In genomic region chr10:74888947-74889661, GRCh38 we compare ENCODE assay signal across 10 cellular contexts.
DNase-seq lines count a peak whose midpoint lies in the region; ATAC-seq and TF ChIP-seq lines count a peak whose summit lies in the region.
"Had no signal": no experiment of that assay in that cellular context is flagged by ENCODE, and none has a peak within 500 bp of the region (broad histone marks: within the 10 kb centered on the region; RNA-seq: fewer than 3 reads in every experiment).

No MANE protein-coding gene starts in this region.

- TF ChIP-seq POLR2A in heart left ventricle (IDR thresholded peaks at IDR 0.05), result no peak
- no peak for TF ChIP-seq POLR2A in thyroid gland (IDR thresholded peaks at IDR 0.05)

- H3K9me3 ChIP-seq in heart left ventricle (no peaks in the 10 kb centered on the region), right atrium auricular region (no peaks in the 10 kb centered on the region), Panc1 (ENCODE audit: control insufficient read depth, insufficient read depth, low read depth, low read length) (no peaks in the 10 kb centered on the region), right cardiac atrium (ENCODE audit: control insufficient read depth, low read length) (no peaks in the 10 kb centered on the region), thyroid gland (no peaks in the 10 kb centered on the region)
- H3K9me3 ChIP-seq: gastroesophageal sphincter had no signal

- H3K27me3 ChIP-seq in heart left ventricle (no peaks in the 10 kb centered on the region), right atrium auricular region (no peaks in the 10 kb centered on the region), Panc1 (ENCODE audit: control insufficient read depth, insufficient read depth, low read length) (no peaks in the 10 kb centered on the region), right cardiac atrium (ENCODE audit: control insufficient read depth, insufficient read depth) (no peaks in the 10 kb centered on the region), thyroid gland (no peaks in the 10 kb centered on the region)
- H3K27me3 ChIP-seq: gastroesophageal sphincter had no signal

- POLR2A ChIA-PET in Panc1 (lab: Charles Lee), result no interaction called here
- POLR2A ChIA-PET in activated CD4-positive, alpha-beta T cell treated with anti-CD3 and anti-CD28 coated beads for 36 hours (lab: Charles Lee), result interaction anchor here (0.6 kb wide), 1 partner anchor 157 kb away, joined by 3 read pairs; no protein-coding TSS in a partner anchor

- no peak for DNase-seq in heart left ventricle
- DNase-seq in right atrium auricular region (ENCODE audit: low spot score), result no peak
- DNase-seq in Panc1 (ENCODE audit: low read depth, low spot score), result peak; percentile 33
- no peak for DNase-seq in right cardiac atrium
- DNase-seq in thyroid gland, result peak; percentile 76 to 80
- no peak for DNase-seq in activated CD4-positive, alpha-beta T cell treated with anti-CD3 and anti-CD28 coated beads for 36 hours
- DNase-seq in NCI-H2107 treated with DMSO at 0.1 percent for 48 hours (lab: John Stamatoyannopoulos, UW; ENCODE audit: unreplicated experiment), result no peak
- DNase-seq: NCI-H774 had no signal

- no peak overlapping the region for H3K27ac Mint-ChIP-seq in activated CD4-positive, alpha-beta T cell treated with anti-CD3 and anti-CD28 coated beads for 36 hours

- H3K36me3 Mint-ChIP-seq in activated CD4-positive, alpha-beta T cell treated with anti-CD3 and anti-CD28 coated beads for 36 hours (ENCODE audit: low read depth), result no peaks in the 10 kb centered on the region

- in situ Hi-C loops in Panc1 (cut with HindIII; ENCODE audit: low pct_unique_long_range_greater_than_20kb, low sequenced_read_pairs), result no loop called here

- peaks cover 0 to 52% (median 16%) of the 10 kb centered on the region in 12 donors for H3K4me1 ChIP-seq in heart left ventricle
- H3K4me1 ChIP-seq in right atrium auricular region, result peaks cover 0 to 21% of the 10 kb centered on the region in 2 donors
- no peaks in the 10 kb centered on the region for H3K4me1 ChIP-seq in Panc1 (ENCODE audit: control insufficient read depth, insufficient read depth, low read length)
- H3K4me1 ChIP-seq in right cardiac atrium (ENCODE audit: control insufficient read depth, insufficient read depth, low read length), result no peaks in the 10 kb centered on the region
- H3K4me1 ChIP-seq in thyroid gland, result peaks cover 38 to 44% of the 10 kb centered on the region in 2 donors

- BruUV-seq in Panc1 (replicated peaks; lab: Mats Ljungman, UMichigan), result no TSS peak

- 85 to 89% (median 87%) methylated on average over 6 of the region's 6 CpGs for WGBS in heart left ventricle, 4 donors
- WGBS in right cardiac atrium, result 81% methylated on average over 6 of the region's 6 CpGs
- WGBS in thyroid gland, 2 donors, result 65% methylated on average over 6 of the region's 6 CpGs

- H3K4me3 ChIP-seq in heart left ventricle, result no peak overlapping the region
- H3K4me3 ChIP-seq in right atrium auricular region, result no peak overlapping the region
- no peak overlapping the region for H3K4me3 ChIP-seq in Panc1 (ENCODE audit: low read depth in 2 of 2, low read length in 2 of 2)
- H3K4me3 ChIP-seq in right cardiac atrium (ENCODE audit: low read length), result no peak overlapping the region
- no peak overlapping the region for H3K4me3 ChIP-seq in thyroid gland (replicated peaks in 1 of 3)
- H3K4me3 ChIP-seq: gastroesophageal sphincter had no signal

- H3K27ac ChIP-seq in heart left ventricle (peak overlapping the region in 1 of 12 donors; percentile 30), right atrium auricular region (no peak overlapping the region), Panc1 (ENCODE audit: low read length) (no peak overlapping the region), right cardiac atrium (ENCODE audit: low read length) (peak overlapping the region; percentile 17), thyroid gland (peak overlapping the region; percentile 46 to 62 (median 55))
- H3K27ac ChIP-seq: gastroesophageal sphincter had no signal

- CTCF ChIA-PET in Panc1 (lab: Charles Lee), result no interaction called here
- CTCF ChIA-PET in activated CD4-positive, alpha-beta T cell treated with anti-CD3 and anti-CD28 coated beads for 36 hours (lab: Charles Lee), result interaction anchor here (0.5 to 0.6 kb wide), 4 partner anchors 47 to 854 kb away, joined by 3 to 9 read pairs (median 3); no protein-coding TSS in a partner anchor

- ATAC-seq in heart left ventricle (peak; percentile 47 to 51 (median 50)), Panc1 (peak; percentile 78), right cardiac atrium (peak; percentile 22 to 30), HG03521 (IDR thresholded peaks at IDR 0.05; ENCODE audit: unreplicated experiment) (no peak)
- ATAC-seq in activated CD4-positive, alpha-beta T cell treated with anti-CD3 and anti-CD28 coated beads for 36 hours, result no peak
- ATAC-seq: gastroesophageal sphincter had no signal

- intact Hi-C loops in heart left ventricle (cut with DNase I) (no loop called here), Panc1 (cut with micrococcal nuclease; ENCODE audit: unreplicated experiment) (no loop called here), right cardiac atrium (cut with DNase I) (no loop called here), thyroid gland (cut with DNase I) (loop anchor here (10.0 kb wide), 1 partner anchor 206 kb away; a partner anchor contains a TSS)
- intact Hi-C loops in activated CD4-positive, alpha-beta T cell treated with anti-CD3 and anti-CD28 coated beads for 36 hours (cut with DNase I, micrococcal nuclease), result no loop called here

- H3K4me1 Mint-ChIP-seq in activated CD4-positive, alpha-beta T cell treated with anti-CD3 and anti-CD28 coated beads for 36 hours, result peaks cover 28% of the 10 kb centered on the region

- H3K9me3 Mint-ChIP-seq in activated CD4-positive, alpha-beta T cell treated with anti-CD3 and anti-CD28 coated beads for 36 hours (ENCODE audit: low read depth), result no peaks in the 10 kb centered on the region

- TF ChIP-seq CTCF in heart left ventricle (IDR thresholded peaks at IDR 0.05), result peak in 2 of 12 donors; percentile 5 to 26
- TF ChIP-seq CTCF in right atrium auricular region (IDR thresholded peaks at IDR 0.05), result no peak
- TF ChIP-seq CTCF in Panc1 (IDR thresholded peaks at IDR 0.05), result peak; percentile 51
- TF ChIP-seq CTCF in thyroid gland (IDR thresholded peaks at IDR 0.05), result peak in 4 of 6 experiments; percentile 38 to 58 (median 44)

- no peaks in the 10 kb centered on the region for H3K36me3 ChIP-seq in heart left ventricle
- H3K36me3 ChIP-seq in right atrium auricular region, result no peaks in the 10 kb centered on the region
- no peaks in the 10 kb centered on the region for H3K36me3 ChIP-seq in Panc1 (ENCODE audit: control insufficient read depth, insufficient read depth, low read length)
- H3K36me3 ChIP-seq in thyroid gland, result no peaks in the 10 kb centered on the region
- H3K36me3 ChIP-seq: gastroesophageal sphincter had no signal

- no peaks in the 10 kb centered on the region for H3K27me3 Mint-ChIP-seq in activated CD4-positive, alpha-beta T cell treated with anti-CD3 and anti-CD28 coated beads for 36 hours

- no peak overlapping the region for H3K4me3 Mint-ChIP-seq in activated CD4-positive, alpha-beta T cell treated with anti-CD3 and anti-CD28 coated beads for 36 hours

Comparison
In these comparisons a context has a peak if more than half of its experiments do, and no peak if none do; other contexts are left out.
1. H3K27ac ChIP-seq: peak in right cardiac atrium (single experiment) and thyroid gland (3 of 3); none in right atrium auricular region (0 of 2) and Panc1 (single experiment).
2. ATAC-seq: peak in heart left ventricle (4 of 4), Panc1 (single experiment) and right cardiac atrium (2 of 2); none in activated CD4-positive, alpha-beta T cell treated with anti-CD3 and anti-CD28 coated beads for 36 hours (single experiment) and HG03521 (single experiment).
3. DNase-seq: peak in Panc1 (single experiment) and thyroid gland (2 of 2); none in heart left ventricle (0 of 5), right atrium auricular region (single experiment), right cardiac atrium (0 of 3), activated CD4-positive, alpha-beta T cell treated with anti-CD3 and anti-CD28 coated beads for 36 hours (single experiment) and NCI-H2107 treated with DMSO at 0.1 percent for 48 hours (single experiment).
4. CTCF ChIP-seq: peak in Panc1 (single experiment) and thyroid gland (4 of 6); none in right atrium auricular region (0 of 2).